In genomic region chr17:51802544-51802943, GRCh38 we compare ENCODE assay signal across 24 cellular contexts.
"Had no signal": no experiment of that assay in that cellular context is flagged by ENCODE, and none has a peak within 500 bp of the region (broad histone marks: within the 10 kb centered on the region; RNA-seq: fewer than 3 reads in every experiment).

No MANE protein-coding gene starts in this region.

- DNase-seq: activated CD4-positive, alpha-beta T cell treated with anti-CD3 and anti-CD28 coated beads for 48 hours; activated CD4-positive, alpha-beta T cell treated with anti-CD3 and anti-CD28 coated beads, Interleukin-2, amount 50 U/mL, for 4 hours; activated CD4-positive, CD25-positive, alpha-beta regulatory T cell treated with anti-CD3 and anti-CD28 coated beads, Interleukin-2, amount 50 U/mL, for 72 hours; activated CD8-positive, alpha-beta memory T cell treated with anti-CD3 and anti-CD28 coated beads, Interleukin-2, amount 10 ng/mL, durations not matched to agents 7 days and 5 days; activated CD8-positive, alpha-beta T cell treated with anti-CD3 and anti-CD28 coated beads, Interleukin-2, amount 10 ng/mL, durations not matched to agents 7 days and 5 days; activated effector memory CD4-positive, alpha-beta T cell treated with Interleukin-2 at 50 U/mL for 16 hours; activated naive CD4-positive, alpha-beta T cell; activated T-cell treated with anti-CD3 and anti-CD28 coated beads, Interleukin-2, amount 50 U/mL, for 24 hours; body of pancreas; central memory CD4-positive, alpha-beta T cell; Kasumi-1; KBM-7; NCI-H1105 treated with DMSO at 0.1 percent for 48 hours; NCI-H1436 treated with DMSO at 0.1 percent for 48 hours; NCI-H2029; NCI-H2107; NCI-H510A treated with DMSO at 0.1 percent for 48 hours; NCI-H748 treated with DMSO at 0.1 percent for 48 hours; Peyer's patch; Right ventricle myocardium superior; SJCRH30 had no signal

- H3K9me3 ChIP-seq: ascending aorta, Peyer's patch, SJCRH30 had no signal

- H3K4me3 ChIP-seq: ascending aorta, body of pancreas, Peyer's patch, SJCRH30 had no signal

- H3K4me1 ChIP-seq: ascending aorta, SJCRH30 had no signal

- H3K36me3 ChIP-seq: ascending aorta, Peyer's patch, SJCRH30 had no signal

- ATAC-seq: activated CD8-positive, alpha-beta memory T cell treated with anti-CD3 and anti-CD28 coated beads, Interleukin-2, amount 10 ng/mL, durations not matched to agents 7 days and 5 days; activated CD8-positive, alpha-beta T cell treated with anti-CD3 and anti-CD28 coated beads, Interleukin-2, amount 10 ng/mL, durations not matched to agents 7 days and 5 days; body of pancreas; WTC11 had no signal

- H3K27ac ChIP-seq: ascending aorta, body of pancreas, Peyer's patch, RWPE1, SJCRH30 had no signal

- H3K27me3 ChIP-seq: ascending aorta, body of pancreas, Peyer's patch, SJCRH30 had no signal
